22 cellular contexts compared by ENCODE assay signal in genomic region chr16:30953111-30953510, GRCh38. TPM values are rescaled to one million over a fixed set of nuclear protein-coding genes. Genes with fewer than 3 reads are reported as not detected.
DNase-seq lines count a peak whose midpoint lies in the region; ATAC-seq, FAIRE-seq and TF ChIP-seq lines count a peak whose summit lies in the region.
"Had no signal": no experiment of that assay in that cellular context is flagged by ENCODE, and none has a peak within 500 bp of the region (broad histone marks: within the 10 kb centered on the region; RNA-seq: fewer than 3 reads in every experiment).

No MANE protein-coding gene starts in this region.

- peak overlapping the region; percentile 97 for H3K27ac ChIP-seq in HepG2 (ENCODE audit: extremely low read length, insufficient read depth, low read length)
- peak overlapping the region in 1 of 3 donors; percentile 96 for H3K27ac ChIP-seq in right lobe of liver
- H3K27ac ChIP-seq in ascending aorta: peak overlapping the region; percentile 17 to 93
- H3K27ac ChIP-seq: PC-9 had no signal

- no peak overlapping the region for H2AFZ ChIP-seq in HepG2 (ENCODE audit: low read length)
- H2AFZ ChIP-seq: PC-9 had no signal

- DNase-seq in HepG2 (ENCODE audit: low spot score) (no peak), right lobe of liver (no peak), ascending aorta (ENCODE audit: low spot score in 2 of 2) (no peak), T-helper 1 cell (no peak), hepatic stellate cell (ENCODE audit: low spot score) (no peak), superior temporal gyrus (ENCODE audit: extremely low spot score) (no peak), NCI-H345 (lab: John Stamatoyannopoulos, UW) (no peak)
- DNase-seq: cortex of kidney; NK-92 treated with Interleukin-12 subunit alpha and Interleukin-12 subunit beta, amount 100 ng/mL, for 24 hours had no signal

- TF ChIP-seq CTCF in HepG2 (CRISPR knock-in tag; IDR thresholded peaks at IDR 0.05) (no peak), right lobe of liver (IDR thresholded peaks at IDR 0.05) (no peak), ascending aorta (IDR thresholded peaks at IDR 0.05) (no peak), nephron (IDR thresholded peaks at IDR 0.05; ENCODE audit: unreplicated experiment in 3 of 3) (no peak)

- H3K4me1 Mint-ChIP-seq in nephron: peaks cover 17% of the 10 kb centered on the region

- peak overlapping the region in 2 of 3 experiments; percentile 77 for H3K4me3 Mint-ChIP-seq in nephron
- H3K4me3 Mint-ChIP-seq: activated CD4-positive, alpha-beta T cell treated with anti-CD3 and anti-CD28 coated beads, Interleukin-2, amount 10 ng/mL, durations not matched to agents 7 days and 5 days; activated naive CD4-positive, alpha-beta T cell treated with anti-CD3 and anti-CD28 coated beads, Interleukin-2, amount 10 ng/mL, durations not matched to agents 7 days and 5 days; immature natural killer cell; memory B cell; WTC11 had no signal

- H3K4me1 ChIP-seq in HepG2 (ENCODE audit: insufficient read depth, low read length) (peaks cover 65% of the 10 kb centered on the region), right lobe of liver (peaks cover 0 to 65% (median 25%) of the 10 kb centered on the region in 4 donors), ascending aorta (peaks cover 11 to 33% of the 10 kb centered on the region in 2 donors)

- in situ Hi-C loops in HepG2 (cut with HindIII; ENCODE audit: extremely low pct_ligation_motif_present, low pct_unique_long_range_greater_than_20kb): no loop called here

- BruUV-seq in HepG2 (replicated peaks; lab: Mats Ljungman, UMichigan): no TSS peak

- intact Hi-C loops in HepG2 (cut with micrococcal nuclease; ENCODE audit: unreplicated experiment) (loop anchor here (1.0 to 10.0 kb wide), 3 partner anchors 32 to 192 kb away; partner anchors contain the start of genes HSD3B7 and VKORC1), right lobe of liver (cut with DNase I) (no loop called here), ascending aorta (cut with DNase I) (no loop called here)

- H3K79me2 ChIP-seq in HepG2 (ENCODE audit: insufficient read depth, low read length): peaks cover 5% of the 10 kb centered on the region

- H3K9me3 ChIP-seq in HepG2 (ENCODE audit: low read length) (no peaks in the 10 kb centered on the region), right lobe of liver (no peaks in the 10 kb centered on the region), ascending aorta (no peaks in the 10 kb centered on the region)
- H3K9me3 ChIP-seq: gastrocnemius medialis, thyroid gland had no signal

- peak overlapping the region; percentile 4; the same call in 1 of the 2 replicates for H3K9ac ChIP-seq in HepG2 (ENCODE audit: insufficient read depth, low read depth, low read length)

- TF ChIP-seq EP300 in HepG2 (IDR thresholded peaks at IDR 0.05; ENCODE audit: low read depth in 2 of 2, low read length in 2 of 2) (no peak), HepG2 (CRISPR knock-in tag; IDR thresholded peaks at IDR 0.05; ENCODE audit: borderline replicate concordance) (no peak)

- POLR2A ChIA-PET in HepG2 (lab: Yijun Ruan, JAX): interaction anchor here (1.3 to 3.1 kb wide), 10 partner anchors 11 to 189 kb away, joined by 3 to 20 read pairs (median 9); partner anchors contain the start of genes FBXL19, HSD3B7, KAT8 and STX4

- H3K27ac Mint-ChIP-seq in nephron: peak overlapping the region in 1 of 3 experiments; percentile 87
- H3K27ac Mint-ChIP-seq: memory B cell, WTC11 had no signal

- H3K36me3 ChIP-seq in HepG2 (replicated peaks in 1 of 2; ENCODE audit: control insufficient read depth in 1 of 2, insufficient read depth in 2 of 2, low read length in 2 of 2) (no peaks in the 10 kb centered on the region), right lobe of liver (no peaks in the 10 kb centered on the region), ascending aorta (no peaks in the 10 kb centered on the region)
- H3K36me3 ChIP-seq: gastrocnemius medialis, thyroid gland had no signal

- H3K4me3 ChIP-seq in HepG2 (replicated peaks in 1 of 3; ENCODE audit: insufficient read depth in 1 of 3, low read depth in 2 of 3, low read length in 3 of 3) (peak overlapping the region in 1 of 3 experiments; percentile 42; a peak in 1 of 6 replicates), right lobe of liver (no peak overlapping the region), ascending aorta (no peak overlapping the region)
- H3K4me3 ChIP-seq: gastrocnemius medialis, PC-9, thyroid gland had no signal

- TF ChIP-seq POLR2A in HepG2 (IDR thresholded peaks at IDR 0.05; ENCODE audit: insufficient read depth in 1 of 2, low read depth in 2 of 2, low read length in 2 of 2) (no peak), right lobe of liver (IDR thresholded peaks at IDR 0.05) (no peak)

- H4K20me1 ChIP-seq in HepG2 (ENCODE audit: insufficient read depth, low read length): no peaks in the 10 kb centered on the region

- 77% methylated on average over 7 of the region's 9 CpGs for WGBS in HepG2 (ENCODE audit: low lambda C conversion rate)
- 92% methylated on average over 3 of the region's 9 CpGs for whole genome bisulfite sequencing in right lobe of liver (ENCODE audit: insufficient coverage, low coverage, low lambda C conversion rate, missing lambda C conversion rate)

- CTCF ChIA-PET in HepG2 (lab: Yijun Ruan, JAX; ENCODE audit: low intra/inter-chr PET ratio, low total read pairs): interaction anchor here (0.8 to 1.2 kb wide), 4 partner anchors 11 to 142 kb away, joined by 4 to 8 read pairs (median 4); partner anchors contain the start of gene VKORC1

- H3K27me3 ChIP-seq in HepG2 (ENCODE audit: control insufficient read depth in 1 of 2, insufficient read depth in 2 of 2, low read length in 2 of 2): no peaks in the 10 kb centered on the region; a peak in 1 of 5 replicates
- H3K27me3 ChIP-seq in right lobe of liver: no peaks in the 10 kb centered on the region
- no peaks in the 10 kb centered on the region for H3K27me3 ChIP-seq in ascending aorta
- H3K27me3 ChIP-seq: gastrocnemius medialis, thyroid gland had no signal

- H3K9me3 Mint-ChIP-seq in nephron: no peaks in the 10 kb centered on the region
- H3K9me3 Mint-ChIP-seq: activated CD4-positive, alpha-beta T cell treated with anti-CD3 and anti-CD28 coated beads, Interleukin-2, amount 10 ng/mL, durations not matched to agents 7 days and 5 days; activated naive CD4-positive, alpha-beta T cell treated with anti-CD3 and anti-CD28 coated beads, Interleukin-2, amount 10 ng/mL, durations not matched to agents 7 days and 5 days; H9; immature natural killer cell; memory B cell; WTC11 had no signal

- ATAC-seq in HepG2 (no peak), right lobe of liver (no peak)
- ATAC-seq: gastrocnemius medialis, left colon had no signal

- peaks cover 2% of the 10 kb centered on the region for H3K36me3 Mint-ChIP-seq in nephron (ENCODE audit: low read depth)
- H3K36me3 Mint-ChIP-seq: immature natural killer cell, memory B cell, WTC11 had no signal

- no peak for TF ChIP-seq RAD21 in HepG2 (CRISPR knock-in tag; IDR thresholded peaks at IDR 0.05)

- H3K4me2 ChIP-seq in HepG2 (ENCODE audit: low read depth, low read length): peak overlapping the region; percentile 67
- H3K4me2 ChIP-seq: PC-9 had no signal

- peak; percentile 4 for FAIRE-seq in HepG2 (lab: Jason Lieb, UNC)
- FAIRE-seq: endometrium had no signal

- no peaks in the 10 kb centered on the region for H3K27me3 Mint-ChIP-seq in nephron (ENCODE audit: low read depth)
- H3K27me3 Mint-ChIP-seq: activated CD4-positive, alpha-beta T cell treated with anti-CD3 and anti-CD28 coated beads, Interleukin-2, amount 10 ng/mL, durations not matched to agents 7 days and 5 days; activated naive CD4-positive, alpha-beta T cell treated with anti-CD3 and anti-CD28 coated beads, Interleukin-2, amount 10 ng/mL, durations not matched to agents 7 days and 5 days; B cell; memory B cell had no signal

RNA-seq across cellular contexts. Expression of gene ORAI3, which starts 4.2 kb away (rescaled TPM):
- total RNA-seq in HepG2 (2016; rRNA removed; fragmentation: Illumina TruSeq; extraction: Trizol): 6.3 and 11.4 TPM in 2 replicates
- total RNA-seq in HepG2 (2016; cell fraction: cytosol; rRNA removed; fragmentation: Illumina TruSeq; extraction: Trizol; ENCODE audit: low read depth): 3.1 and 3.3 TPM in 2 replicates
- total RNA-seq in HepG2 (2016; cell fraction: insoluble cytoplasmic fraction; rRNA removed; fragmentation: Illumina TruSeq; extraction: Trizol): 6.8 and 11.0 TPM in 2 replicates
- 6.6 and 6.9 TPM in 2 replicates for total RNA-seq in HepG2 (2016; cell fraction: membrane; rRNA removed; fragmentation: Illumina TruSeq; extraction: Trizol)
- total RNA-seq in HepG2 (2016; cell fraction: nucleus; rRNA removed; fragmentation: Illumina TruSeq; extraction: Trizol): 9.5 and 9.8 TPM in 2 replicates
- 32.0 and 41.3 TPM in 2 replicates for polyA plus RNA-seq in HepG2 (2011; rRNA removed)
- polyA plus RNA-seq in HepG2 (2011; cell fraction: cytosol; rRNA removed): 40.6 and 43.1 TPM in 2 replicates
- 24.2 and 26.2 TPM in 2 replicates for polyA plus RNA-seq in HepG2 (2011; cell fraction: nucleus; rRNA removed)
- polyA plus RNA-seq in HepG2 (2012): 8.4 and 8.8 TPM in 2 replicates
- 2.0 and 3.1 TPM in 2 replicates for polyA plus RNA-seq in HepG2 (2016; cell fraction: cytosol; fragmentation: Illumina TruSeq; extraction: Trizol; ENCODE audit: low read depth)
- polyA plus RNA-seq in HepG2 (2016; cell fraction: insoluble cytoplasmic fraction; fragmentation: Illumina TruSeq; extraction: Trizol; ENCODE audit: low read depth): 6.2 and 7.6 TPM in 2 replicates
- 4.8 and 5.1 TPM in 2 replicates for polyA plus RNA-seq in HepG2 (2016; cell fraction: membrane; fragmentation: Illumina TruSeq; extraction: Trizol; ENCODE audit: low read depth)
- polyA plus RNA-seq in HepG2 (2016; cell fraction: nucleus; fragmentation: Illumina TruSeq; extraction: Trizol; ENCODE audit: insufficient read depth, low read depth): 14.8 and 15.7 TPM in 2 replicates
- polyA minus RNA-seq in HepG2 (2011; rRNA and poly(A)+ RNA removed; ENCODE audit: low replicate concordance): 9.3 and 112 TPM in 2 replicates
- polyA minus RNA-seq in HepG2 (2011; cell fraction: cytosol; rRNA and poly(A)+ RNA removed): 19.9 and 21.3 TPM in 2 replicates
- 9.7 and 16.2 TPM in 2 replicates for polyA minus RNA-seq in HepG2 (2011; cell fraction: nucleus; rRNA and poly(A)+ RNA removed)
- 10 to 100 TPM; 27.7 to 56.6 (median 31.6) TPM for total RNA-seq in right lobe of liver
- total RNA-seq in ascending aorta: 39.0 TPM

RNA-seq across cellular contexts. Expression of gene SETD1A, which starts 4.4 kb away (rescaled TPM):
- total RNA-seq in HepG2 (2016; rRNA removed; fragmentation: Illumina TruSeq; extraction: Trizol): 3.6 and 5.6 TPM in 2 replicates
- 7.1 and 10.5 TPM in 2 replicates for total RNA-seq in HepG2 (2016; cell fraction: cytosol; rRNA removed; fragmentation: Illumina TruSeq; extraction: Trizol; ENCODE audit: low read depth)
- total RNA-seq in HepG2 (2016; cell fraction: insoluble cytoplasmic fraction; rRNA removed; fragmentation: Illumina TruSeq; extraction: Trizol): 3.1 and 5.4 TPM in 2 replicates
- 4.3 and 6.1 TPM in 2 replicates for total RNA-seq in HepG2 (2016; cell fraction: membrane; rRNA removed; fragmentation: Illumina TruSeq; extraction: Trizol)
- total RNA-seq in HepG2 (2016; cell fraction: nucleus; rRNA removed; fragmentation: Illumina TruSeq; extraction: Trizol): 6.3 and 8.6 TPM in 2 replicates
- polyA plus RNA-seq in HepG2 (2011; rRNA removed): 3.2 and 3.8 TPM in 2 replicates
- polyA plus RNA-seq in HepG2 (2011; cell fraction: cytosol; rRNA removed): 1.6 and 2.0 TPM in 2 replicates
- 23.9 and 35.1 TPM in 2 replicates for polyA plus RNA-seq in HepG2 (2011; cell fraction: nucleus; rRNA removed)
- polyA plus RNA-seq in HepG2 (2012): 15.4 and 28.2 TPM in 2 replicates
- 0.57 and 1.4 TPM in 2 replicates for polyA plus RNA-seq in HepG2 (2016; cell fraction: cytosol; fragmentation: Illumina TruSeq; extraction: Trizol; ENCODE audit: low read depth)
- 10.9 and 15.4 TPM in 2 replicates for polyA plus RNA-seq in HepG2 (2016; cell fraction: insoluble cytoplasmic fraction; fragmentation: Illumina TruSeq; extraction: Trizol; ENCODE audit: low read depth)
- polyA plus RNA-seq in HepG2 (2016; cell fraction: membrane; fragmentation: Illumina TruSeq; extraction: Trizol; ENCODE audit: low read depth): 2.9 and 3.9 TPM in 2 replicates
- polyA plus RNA-seq in HepG2 (2016; cell fraction: nucleus; fragmentation: Illumina TruSeq; extraction: Trizol; ENCODE audit: insufficient read depth, low read depth): 43.7 and 55.5 TPM in 2 replicates
- polyA minus RNA-seq in HepG2 (2011; rRNA and poly(A)+ RNA removed; ENCODE audit: low replicate concordance): 5.5 and 8.7 TPM in 2 replicates
- 2.8 and 3.1 TPM in 2 replicates for polyA minus RNA-seq in HepG2 (2011; cell fraction: cytosol; rRNA and poly(A)+ RNA removed)
- polyA minus RNA-seq in HepG2 (2011; cell fraction: nucleus; rRNA and poly(A)+ RNA removed): 7.0 and 11.2 TPM in 2 replicates
- total RNA-seq in right lobe of liver: 1 to 10 TPM; 3.7 to 7.4 (median 6.9) TPM
- 8.3 TPM for total RNA-seq in ascending aorta

RNA-seq across cellular contexts. Expression of gene FBXL19, which starts 29.7 kb away (rescaled TPM):
- total RNA-seq in HepG2 (2016; rRNA removed; fragmentation: Illumina TruSeq; extraction: Trizol): 7.4 and 13.7 TPM in 2 replicates
- 0.88 and 1.0 TPM in 2 replicates for total RNA-seq in HepG2 (2016; cell fraction: cytosol; rRNA removed; fragmentation: Illumina TruSeq; extraction: Trizol; ENCODE audit: low read depth)
- 7.5 and 14.8 TPM in 2 replicates for total RNA-seq in HepG2 (2016; cell fraction: insoluble cytoplasmic fraction; rRNA removed; fragmentation: Illumina TruSeq; extraction: Trizol)
- total RNA-seq in HepG2 (2016; cell fraction: membrane; rRNA removed; fragmentation: Illumina TruSeq; extraction: Trizol): 3.5 and 3.7 TPM in 2 replicates
- 7.2 and 8.5 TPM in 2 replicates for total RNA-seq in HepG2 (2016; cell fraction: nucleus; rRNA removed; fragmentation: Illumina TruSeq; extraction: Trizol)
- 6.0 and 10.1 TPM in 2 replicates for polyA plus RNA-seq in HepG2 (2011; rRNA removed)
- polyA plus RNA-seq in HepG2 (2011; cell fraction: cytosol; rRNA removed): 4.8 and 8.3 TPM in 2 replicates
- 32.6 and 42.1 TPM in 2 replicates for polyA plus RNA-seq in HepG2 (2011; cell fraction: nucleus; rRNA removed)
- polyA plus RNA-seq in HepG2 (2012): 6.0 and 7.5 TPM in 2 replicates
- 0.59 and 0.62 TPM in 2 replicates for polyA plus RNA-seq in HepG2 (2016; cell fraction: cytosol; fragmentation: Illumina TruSeq; extraction: Trizol; ENCODE audit: low read depth)
- 8.3 and 8.7 TPM in 2 replicates for polyA plus RNA-seq in HepG2 (2016; cell fraction: insoluble cytoplasmic fraction; fragmentation: Illumina TruSeq; extraction: Trizol; ENCODE audit: low read depth)
- 2.0 and 2.5 TPM in 2 replicates for polyA plus RNA-seq in HepG2 (2016; cell fraction: membrane; fragmentation: Illumina TruSeq; extraction: Trizol; ENCODE audit: low read depth)
- polyA plus RNA-seq in HepG2 (2016; cell fraction: nucleus; fragmentation: Illumina TruSeq; extraction: Trizol; ENCODE audit: insufficient read depth, low read depth): 18.4 and 19.3 TPM in 2 replicates
- 9.2 and 19.5 TPM in 2 replicates for polyA minus RNA-seq in HepG2 (2011; rRNA and poly(A)+ RNA removed; ENCODE audit: low replicate concordance)
- 8.9 and 9.6 TPM in 2 replicates for polyA minus RNA-seq in HepG2 (2011; cell fraction: cytosol; rRNA and poly(A)+ RNA removed)
- polyA minus RNA-seq in HepG2 (2011; cell fraction: nucleus; rRNA and poly(A)+ RNA removed): 6.3 and 7.0 TPM in 2 replicates
- total RNA-seq in right lobe of liver: 1 to 10 TPM; 2.8 to 8.0 (median 3.4) TPM
- 66.9 TPM for total RNA-seq in ascending aorta

RNA-seq across cellular contexts. Expression of gene HSD3B7, which starts 31.9 kb away (rescaled TPM):
- total RNA-seq in HepG2 (2016; rRNA removed; fragmentation: Illumina TruSeq; extraction: Trizol): 58.8 and 69.7 TPM in 2 replicates
- total RNA-seq in HepG2 (2016; cell fraction: cytosol; rRNA removed; fragmentation: Illumina TruSeq; extraction: Trizol; ENCODE audit: low read depth): 12.1 and 14.2 TPM in 2 replicates
- 53.9 and 70.3 TPM in 2 replicates for total RNA-seq in HepG2 (2016; cell fraction: insoluble cytoplasmic fraction; rRNA removed; fragmentation: Illumina TruSeq; extraction: Trizol)
- total RNA-seq in HepG2 (2016; cell fraction: membrane; rRNA removed; fragmentation: Illumina TruSeq; extraction: Trizol): 26.6 and 27.7 TPM in 2 replicates
- 36.3 and 39.5 TPM in 2 replicates for total RNA-seq in HepG2 (2016; cell fraction: nucleus; rRNA removed; fragmentation: Illumina TruSeq; extraction: Trizol)
- 32.9 and 40.9 TPM in 2 replicates for polyA plus RNA-seq in HepG2 (2011; rRNA removed)
- 29.8 and 45.1 TPM in 2 replicates for polyA plus RNA-seq in HepG2 (2011; cell fraction: cytosol; rRNA removed)
- 63.4 and 68.4 TPM in 2 replicates for polyA plus RNA-seq in HepG2 (2011; cell fraction: nucleus; rRNA removed)
- 14.8 and 17.8 TPM in 2 replicates for polyA plus RNA-seq in HepG2 (2012)
- 10.6 and 11.9 TPM in 2 replicates for polyA plus RNA-seq in HepG2 (2016; cell fraction: cytosol; fragmentation: Illumina TruSeq; extraction: Trizol; ENCODE audit: low read depth)
- 43.4 and 50.5 TPM in 2 replicates for polyA plus RNA-seq in HepG2 (2016; cell fraction: insoluble cytoplasmic fraction; fragmentation: Illumina TruSeq; extraction: Trizol; ENCODE audit: low read depth)
- polyA plus RNA-seq in HepG2 (2016; cell fraction: membrane; fragmentation: Illumina TruSeq; extraction: Trizol; ENCODE audit: low read depth): 18.0 and 19.2 TPM in 2 replicates
- polyA plus RNA-seq in HepG2 (2016; cell fraction: nucleus; fragmentation: Illumina TruSeq; extraction: Trizol; ENCODE audit: insufficient read depth, low read depth): 69.7 and 71.0 TPM in 2 replicates
- polyA minus RNA-seq in HepG2 (2011; rRNA and poly(A)+ RNA removed; ENCODE audit: low replicate concordance): 11.6 and 56.6 TPM in 2 replicates
- 19.8 and 20.1 TPM in 2 replicates for polyA minus RNA-seq in HepG2 (2011; cell fraction: cytosol; rRNA and poly(A)+ RNA removed)
- polyA minus RNA-seq in HepG2 (2011; cell fraction: nucleus; rRNA and poly(A)+ RNA removed): 5.0 and 5.8 TPM in 2 replicates
- 100 to 1,000 TPM in 3 of 6 experiments, 10 to 100 TPM in 3; 54.6 to 219 (median 86.9) TPM for total RNA-seq in right lobe of liver
- 35.2 TPM for total RNA-seq in ascending aorta
- polyA plus RNA-seq: immature natural killer cell had no signal

RNA-seq across cellular contexts. Expression of gene CTF1, which starts 56.7 kb away (rescaled TPM):
- total RNA-seq in HepG2 (2016; rRNA removed; fragmentation: Illumina TruSeq; extraction: Trizol): 0.11 and 0.13 TPM in 2 replicates
- 0.18 and 0.20 TPM in 2 replicates for total RNA-seq in HepG2 (2016; cell fraction: cytosol; rRNA removed; fragmentation: Illumina TruSeq; extraction: Trizol; ENCODE audit: low read depth)
- total RNA-seq in HepG2 (2016; cell fraction: insoluble cytoplasmic fraction; rRNA removed; fragmentation: Illumina TruSeq; extraction: Trizol): 0.19 TPM in 1 of 2 replicates, not detected in the other
- total RNA-seq in HepG2 (2016; cell fraction: membrane; rRNA removed; fragmentation: Illumina TruSeq; extraction: Trizol): 0.19 and 0.31 TPM in 2 replicates
- total RNA-seq in HepG2 (2016; cell fraction: nucleus; rRNA removed; fragmentation: Illumina TruSeq; extraction: Trizol): not detected in 2 replicates
- 1.8 and 2.6 TPM in 2 replicates for polyA plus RNA-seq in HepG2 (2011; rRNA removed)
- polyA plus RNA-seq in HepG2 (2011; cell fraction: cytosol; rRNA removed): 1.5 and 1.6 TPM in 2 replicates
- 1.7 and 2.3 TPM in 2 replicates for polyA plus RNA-seq in HepG2 (2011; cell fraction: nucleus; rRNA removed)
- 0.57 and 0.99 TPM in 2 replicates for polyA plus RNA-seq in HepG2 (2012)
- 0.20 and 0.23 TPM in 2 replicates for polyA plus RNA-seq in HepG2 (2016; cell fraction: cytosol; fragmentation: Illumina TruSeq; extraction: Trizol; ENCODE audit: low read depth)
- polyA plus RNA-seq in HepG2 (2016; cell fraction: insoluble cytoplasmic fraction; fragmentation: Illumina TruSeq; extraction: Trizol; ENCODE audit: low read depth): 0.44 and 0.81 TPM in 2 replicates
- polyA plus RNA-seq in HepG2 (2016; cell fraction: membrane; fragmentation: Illumina TruSeq; extraction: Trizol; ENCODE audit: low read depth): 0.44 and 0.47 TPM in 2 replicates
- 0.28 and 0.49 TPM in 2 replicates for polyA plus RNA-seq in HepG2 (2016; cell fraction: nucleus; fragmentation: Illumina TruSeq; extraction: Trizol; ENCODE audit: insufficient read depth, low read depth)
- 0.94 and 3.5 TPM in 2 replicates for polyA minus RNA-seq in HepG2 (2011; rRNA and poly(A)+ RNA removed; ENCODE audit: low replicate concordance)
- polyA minus RNA-seq in HepG2 (2011; cell fraction: cytosol; rRNA and poly(A)+ RNA removed): 0.49 and 0.97 TPM in 2 replicates
- 0.25 and 0.77 TPM in 2 replicates for polyA minus RNA-seq in HepG2 (2011; cell fraction: nucleus; rRNA and poly(A)+ RNA removed)
- total RNA-seq in right lobe of liver: under 1 TPM in 4 of 6 experiments, not detected in 2; 0.13 to 0.74 (median 0.43) TPM
- total RNA-seq in ascending aorta: 0.21 TPM
- polyA plus RNA-seq: immature natural killer cell had no signal
